ENCODE assay signal across 22 cellular contexts in the genomic region with DNA sequence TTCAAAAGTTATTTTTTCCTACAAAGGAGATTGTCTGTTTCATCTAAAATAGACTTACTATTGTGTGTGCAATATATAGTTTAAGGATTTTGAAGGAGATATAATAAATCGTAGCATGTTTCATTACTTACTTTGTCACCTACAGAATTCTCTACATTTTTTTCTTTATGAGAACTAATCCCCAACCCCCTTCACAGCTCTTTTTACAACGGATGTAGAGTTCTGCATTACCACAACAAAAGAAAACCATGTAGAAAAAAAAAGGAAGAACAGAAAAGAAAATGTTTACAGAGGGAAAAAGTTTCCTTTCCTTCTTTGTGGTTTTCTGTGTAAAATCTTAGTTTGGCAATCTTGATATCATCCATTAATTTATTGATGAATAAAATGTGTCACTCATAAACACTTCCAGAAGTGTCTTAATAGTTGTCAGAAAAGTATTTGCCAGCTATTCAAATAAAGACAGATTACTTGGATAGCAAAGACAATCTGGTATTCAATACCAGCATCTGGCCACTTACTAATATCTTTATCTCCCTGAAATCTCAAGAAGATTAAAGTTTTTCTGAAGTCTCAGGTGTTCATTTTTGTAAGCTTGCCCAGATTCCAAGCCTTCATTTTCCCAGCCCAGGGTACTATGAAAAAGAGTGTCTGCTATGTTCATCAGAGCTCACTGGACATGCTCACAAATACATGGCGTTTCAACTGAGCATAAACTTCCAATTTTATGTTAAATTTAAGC.
"Had no signal": no experiment of that assay in that cellular context is flagged by ENCODE, and none has a peak within 500 bp of the region (broad histone marks: within the 10 kb centered on the region; RNA-seq: fewer than 3 reads in every experiment).

No MANE protein-coding gene starts in this region.

- ATAC-seq: esophagus mucosa; gastroesophageal sphincter; heart left ventricle; lower lobe of right lung; natural killer cell; pancreas; right lobe of liver; stimulated activated effector memory CD8-positive, alpha-beta T cell treated with anti-CD3 and anti-CD28 coated beads, Interleukin-12 subunit alpha, Interleukin-12 subunit beta, amount 100 ng/mL, for 72 hours; T-cell had no signal

- H3K9me3 ChIP-seq: breast epithelium, gastroesophageal sphincter, heart left ventricle, lower lobe of right lung, neutrophil, pancreas, right lobe of liver, stomach had no signal

- H3K27ac ChIP-seq: breast epithelium, gastroesophageal sphincter, heart left ventricle, lower lobe of right lung, neutrophil, pancreas, right lobe of liver, stomach had no signal

- H3K4me1 ChIP-seq: breast epithelium, gastroesophageal sphincter, heart left ventricle, lower lobe of right lung, pancreas, right lobe of liver, stomach had no signal

- H3K4me3 ChIP-seq: breast epithelium, gastroesophageal sphincter, heart left ventricle, lower lobe of right lung, pancreas, right lobe of liver, smooth muscle cell, stomach had no signal

- H3K27me3 ChIP-seq: gastroesophageal sphincter, heart left ventricle, neutrophil, right lobe of liver, stomach had no signal

- DNase-seq: activated CD4-positive, alpha-beta T cell treated with anti-CD3 and anti-CD28 coated beads, Interleukin-2, amount 10 ng/mL, durations not matched to agents 24 days and 14 days; activated CD8-positive, alpha-beta memory T cell treated with anti-CD3 and anti-CD28 coated beads, Interleukin-2, amount 50 U/mL, for 4 hours; activated effector memory CD4-positive, alpha-beta T cell treated with Interleukin-2 at 50 U/mL for 16 hours; activated naive CD4-positive, alpha-beta T cell treated with anti-CD3 and anti-CD28 coated beads, Interleukin-2, amount 10 ng/mL, durations not matched to agents 7 days and 5 days; activated T-cell treated with anti-CD3 and anti-CD28 coated beads, Interleukin-2, amount 50 U/mL, for 48 hours; aorta; cortex of kidney; lower lobe of right lung; natural killer cell; pancreas; right lobe of liver; stimulated activated CD4-positive, alpha-beta T cell treated with anti-CD3 and anti-CD28 coated beads, Interleukin-4, amount 100 ng/mL, for 24 hours; stomach; T-cell; T1000 had no signal

- H3K36me3 ChIP-seq: breast epithelium, gastroesophageal sphincter, heart left ventricle, lower lobe of right lung, neutrophil, pancreas, right lobe of liver, stomach had no signal
